ENCODE assay signal across 12 cellular contexts in genomic region chr6:42429042-42429574, GRCh38. TPM values are rescaled to one million over a fixed set of nuclear protein-coding genes. Genes with fewer than 3 reads are reported as not detected.
A peak's percentile ranks its signal among the peaks of the same experiment; 100 is the strongest.
DNase-seq lines count a peak whose midpoint lies in the region; ATAC-seq and TF ChIP-seq lines count a peak whose summit lies in the region.
"Had no signal": no experiment of that assay in that cellular context is flagged by ENCODE, and none has a peak within 500 bp of the region (broad histone marks: within the 10 kb centered on the region; RNA-seq: fewer than 3 reads in every experiment).

No MANE protein-coding gene starts in this region.

- no peak for TF ChIP-seq POLR2A in vagina (IDR thresholded peaks at IDR 0.05)

- intact Hi-C loops in left ventricle myocardium inferior (cut with micrococcal nuclease): no loop called here
- intact Hi-C loops in cardiac septum (cut with DNase I): no loop called here
- intact Hi-C loops in vagina (cut with DNase I): no loop called here

- peak overlapping the region; percentile 72 for H3K27ac ChIP-seq in left ventricle myocardium inferior (replicated peaks)
- H3K27ac ChIP-seq in vagina: peak overlapping the region; percentile 40

- no peak for DNase-seq in left ventricle myocardium inferior
- DNase-seq in cardiac septum (ENCODE audit: low spot score): no peak
- no peak for DNase-seq in activated naive CD4-positive, alpha-beta T cell treated with anti-CD3 and anti-CD28 coated beads, Interleukin-2, amount 50 U/mL, for 72 hours (ENCODE audit: low spot score in 2 of 2)
- peak; percentile 28 for DNase-seq in mesenteric fat pad (ENCODE audit: low spot score)
- DNase-seq in vagina (ENCODE audit: extremely low spot score in 2 of 2): no peak
- DNase-seq in COLO829 (ENCODE audit: low spot score): no peak
- no peak for DNase-seq in ACHN
- no peak for DNase-seq in GM03348 (ENCODE audit: low spot score)
- DNase-seq: NCI-H2029 treated with DMSO at 0.1 percent for 48 hours, T1000 had no signal

- H3K27me3 ChIP-seq in left ventricle myocardium inferior (ENCODE audit: low read depth): no peaks in the 10 kb centered on the region
- H3K27me3 ChIP-seq in vagina: no peaks in the 10 kb centered on the region

- H3K36me3 ChIP-seq in left ventricle myocardium inferior (peaks cover 10% of the 10 kb centered on the region), vagina (no peaks in the 10 kb centered on the region)

- TF ChIP-seq CTCF in left ventricle myocardium inferior (IDR thresholded peaks at IDR 0.05; ENCODE audit: borderline replicate concordance) (no peak), vagina (IDR thresholded peaks at IDR 0.05) (no peak)

- H3K9me3 ChIP-seq in left ventricle myocardium inferior (replicated peaks) (peaks cover 13% of the 10 kb centered on the region), vagina (no peaks in the 10 kb centered on the region)
- H3K9me3 ChIP-seq: mucosa of descending colon had no signal

- ATAC-seq in activated naive CD4-positive, alpha-beta T cell treated with anti-CD3 and anti-CD28 coated beads, Interleukin-2, amount 50 U/mL, for 72 hours: no peak

- H3K4me1 ChIP-seq in left ventricle myocardium inferior: peaks cover 21% of the 10 kb centered on the region
- peaks cover 36% of the 10 kb centered on the region for H3K4me1 ChIP-seq in vagina

- H3K9me3 Mint-ChIP-seq in activated naive CD4-positive, alpha-beta T cell treated with anti-CD3 and anti-CD28 coated beads, Interleukin-2, amount 50 U/mL, for 72 hours: peaks cover 4 to 10% of the 10 kb centered on the region in 2 donors

- H3K27ac Mint-ChIP-seq in activated naive CD4-positive, alpha-beta T cell treated with anti-CD3 and anti-CD28 coated beads, Interleukin-2, amount 50 U/mL, for 72 hours: peak overlapping the region; percentile 53 to 89

- no peak overlapping the region for H3K4me3 ChIP-seq in left ventricle myocardium inferior
- no peak overlapping the region for H3K4me3 ChIP-seq in vagina
- H3K4me3 ChIP-seq: coronary artery, mucosa of descending colon had no signal

- in situ Hi-C loops in ACHN (cut with HindIII; ENCODE audit: low pct_ligation_motif_present, low pct_unique_long_range_greater_than_20kb, low sequenced_read_pairs): no loop called here

- peaks cover 12 to 48% of the 10 kb centered on the region in 2 donors for H3K36me3 Mint-ChIP-seq in activated naive CD4-positive, alpha-beta T cell treated with anti-CD3 and anti-CD28 coated beads, Interleukin-2, amount 50 U/mL, for 72 hours

RNA-seq across cellular contexts. Expression of gene TRERF1, which starts 22.6 kb away (rescaled TPM):
- total RNA-seq in left ventricle myocardium inferior (1.4 TPM), cardiac septum (0.86 TPM), mesenteric fat pad (3.3 TPM), vagina (20.6 TPM)
- total RNA-seq in activated naive CD4-positive, alpha-beta T cell treated with anti-CD3 and anti-CD28 coated beads, Interleukin-2, amount 50 U/mL, for 72 hours: 10 to 100 TPM in 1 of 2 donors, 1 to 10 TPM in 1; 3.8 to 28.2 TPM
